1 cellular context compared by ENCODE assay signal in genomic region chr6:40587240-40588069, GRCh38.
A peak's percentile ranks its signal among the peaks of the same experiment; 100 is the strongest.
TF ChIP-seq lines count a peak whose summit lies in the region.

Gene LRFN2, minus strand, starts transcription at chr6:40587364.

TF ChIP-seq in HepG2, 621 proteins besides CTCF, POLR2A, EP300 and RAD21 (continued from another document and continues in another):
- TF ChIP-seq AHDC1 (CRISPR knock-in tag; IDR thresholded peaks at IDR 0.05; ENCODE audit: borderline replicate concordance), result no peak
- no peak for TF ChIP-seq ZBTB21 (CRISPR knock-in tag; IDR thresholded peaks at IDR 0.05)
- TF ChIP-seq ETS1 (CRISPR knock-in tag; IDR thresholded peaks at IDR 0.05), result no peak
- no peak for TF ChIP-seq ZNF564 (CRISPR knock-in tag; IDR thresholded peaks at IDR 0.05)
- no peak for TF ChIP-seq ZNF34 (CRISPR knock-in tag; IDR thresholded peaks at IDR 0.05; ENCODE audit: borderline replicate concordance)
- 0 out of 2 replicates have a peak, but pooled peaks have one; percentile 24 for TF ChIP-seq ZNF546 (CRISPR knock-in tag; conservative IDR thresholded peaks at IDR 0.05)
- TF ChIP-seq ZBTB38 (CRISPR knock-in tag; IDR thresholded peaks at IDR 0.05), result no peak
- TF ChIP-seq KLF13 (CRISPR knock-in tag; IDR thresholded peaks at IDR 0.05), result no peak
- no peak for TF ChIP-seq ZNF329 (CRISPR knock-in tag; IDR thresholded peaks at IDR 0.05; ENCODE audit: low read depth)
- TF ChIP-seq ZNF264 (CRISPR knock-in tag; IDR thresholded peaks at IDR 0.05), result no peak
- no peak for TF ChIP-seq ZNF446 (CRISPR knock-in tag; IDR thresholded peaks at IDR 0.05)
- no peak for TF ChIP-seq ZNF263 (CRISPR knock-in tag; IDR thresholded peaks at IDR 0.05)
- no peak for TF ChIP-seq REPIN1 (CRISPR knock-in tag; IDR thresholded peaks at IDR 0.05; ENCODE audit: borderline replicate concordance, low read depth)
- TF ChIP-seq FOXA3 (CRISPR knock-in tag; IDR thresholded peaks at IDR 0.05), result no peak
- TF ChIP-seq ATF2 (CRISPR knock-in tag; IDR thresholded peaks at IDR 0.05), result no peak
- TF ChIP-seq HCFC1 (IDR thresholded peaks at IDR 0.05; ENCODE audit: low read depth, low read length), result no peak
- TF ChIP-seq TEAD3 (CRISPR knock-in tag; optimal IDR thresholded peaks at IDR 0.05; ENCODE audit: borderline replicate concordance), result no peak
- no peak for TF ChIP-seq ZNF253 (CRISPR knock-in tag; IDR thresholded peaks at IDR 0.05; ENCODE audit: borderline replicate concordance)
- 0 out of 2 replicates have a peak, but pooled peaks have one; percentile 50 for TF ChIP-seq HNRNPL (IDR thresholded peaks at IDR 0.05; ENCODE audit: low read depth, low read length)
- 0 out of 2 replicates have a peak, but pooled peaks have one; percentile 47 for TF ChIP-seq CSRNP2 (CRISPR knock-in tag; conservative IDR thresholded peaks at IDR 0.05; ENCODE audit: low read depth)
- peak; percentile 69 for TF ChIP-seq ZBTB14 (CRISPR knock-in tag; IDR thresholded peaks at IDR 0.05)
- peak; percentile 55; the same call in 1 of the 2 replicates for TF ChIP-seq EED (CRISPR knock-in tag; IDR thresholded peaks at IDR 0.05)
- no peak for TF ChIP-seq ZNF557 (CRISPR knock-in tag; IDR thresholded peaks at IDR 0.05)
- TF ChIP-seq NRL (CRISPR knock-in tag; IDR thresholded peaks at IDR 0.05; ENCODE audit: borderline replicate concordance), result no peak; the same call in 1 of the 2 replicates
- no peak for TF ChIP-seq PLSCR1 (CRISPR knock-in tag; IDR thresholded peaks at IDR 0.05; ENCODE audit: borderline replicate concordance)
- no peak for TF ChIP-seq ZNF337 (CRISPR knock-in tag; IDR thresholded peaks at IDR 0.05; ENCODE audit: borderline replicate concordance, low read depth)
- TF ChIP-seq ATF3 (CRISPR knock-in tag; IDR thresholded peaks at IDR 0.05), result no peak
- no peak for TF ChIP-seq ATF6 (CRISPR knock-in tag; conservative IDR thresholded peaks at IDR 0.05)
- TF ChIP-seq ATF7-NPFF (CRISPR knock-in tag; IDR thresholded peaks at IDR 0.05; ENCODE audit: low read depth), result peak; percentile 25
- no peak for TF ChIP-seq PAF1 (CRISPR knock-in tag; IDR thresholded peaks at IDR 0.05)
- TF ChIP-seq ZNF136 (CRISPR knock-in tag; IDR thresholded peaks at IDR 0.05; ENCODE audit: low read depth), result no peak
- TF ChIP-seq ZBTB40 (IDR thresholded peaks at IDR 0.05), result no peak
- no peak for TF ChIP-seq ZBTB40 (CRISPR knock-in tag; IDR thresholded peaks at IDR 0.05)
- TF ChIP-seq ZSCAN21 (CRISPR knock-in tag; IDR thresholded peaks at IDR 0.05; ENCODE audit: borderline replicate concordance), result no peak
